ENCODE assay signal across 8 cellular contexts in the genomic region with DNA sequence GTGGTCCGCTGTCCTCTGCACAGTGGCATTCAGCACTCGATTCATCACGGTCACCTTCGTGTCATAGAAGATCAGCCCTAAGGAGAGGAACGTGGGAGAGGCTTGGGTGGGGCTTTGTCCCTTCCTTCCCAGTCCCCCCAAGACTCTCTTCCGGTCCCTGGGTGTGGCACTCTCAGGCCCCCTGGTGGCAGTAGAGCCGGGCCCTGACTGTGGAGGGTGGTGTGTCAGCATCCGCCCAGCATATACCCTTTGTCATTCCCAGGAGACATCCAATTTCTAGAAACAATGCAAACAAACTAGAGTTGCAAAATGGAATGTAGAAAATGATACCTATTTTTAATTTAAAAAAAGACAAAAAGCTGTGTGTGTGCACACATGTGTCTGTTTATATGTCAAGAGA. TPM values are rescaled to one million over a fixed set of nuclear protein-coding genes. Genes with fewer than 3 reads are reported as not detected.
DNase-seq lines count a peak whose midpoint lies in the region; ATAC-seq, FAIRE-seq and TF ChIP-seq lines count a peak whose summit lies in the region.

No MANE protein-coding gene starts in this region.

- WGBS in K562 (ENCODE audit: insufficient coverage, low coverage, missing lambda C conversion rate) = 46% methylated on average over 7 of the region's 8 CpGs

- H3K9me3 ChIP-seq in PC-9 (ENCODE audit: insufficient read depth, low read depth) (no peaks in the 10 kb centered on the region), K562 (replicated peaks; ENCODE audit: control insufficient read depth, insufficient read depth, low read depth, low read length) (no peaks in the 10 kb centered on the region), colonic mucosa (no peaks in the 10 kb centered on the region)

- no peak for TF ChIP-seq EP300 in K562 (IDR thresholded peaks at IDR 0.05; ENCODE audit: low read length)

- H3K36me3 Mint-ChIP-seq in osteocyte (ENCODE audit: unreplicated experiment) = peaks cover 17% of the 10 kb centered on the region

- H3K4me3 ChIP-seq in PC-9 (no peak overlapping the region), K562 (no peak overlapping the region), colonic mucosa (no peak overlapping the region)

- TF ChIP-seq CTCF in GM12872 (IDR thresholded peaks at IDR 0.05; ENCODE audit: insufficient read depth, low read depth, low read length) (peak; percentile 51), PC-9 (conservative IDR thresholded peaks at IDR 0.05) (peak; percentile 36; the same call in 1 of the 2 replicates), K562 (IDR thresholded peaks at IDR 0.05 in 2 of 3, conservative IDR thresholded peaks at IDR 0.05 in 1 of 3; ENCODE audit: insufficient read depth in 2 of 3, low read depth in 1 of 3, low read length in 3 of 3) (peak; percentile 75 to 85 (median 77)), osteocyte (IDR thresholded peaks at IDR 0.05) (peak; percentile 40), colonic mucosa (IDR thresholded peaks at IDR 0.05) (no peak)

- no peaks in the 10 kb centered on the region for H3K79me2 ChIP-seq in PC-9 (ENCODE audit: low read depth)
- no peaks in the 10 kb centered on the region for H3K79me2 ChIP-seq in K562 (ENCODE audit: control insufficient read depth, insufficient read depth, low read length)

- H3K4me2 ChIP-seq in PC-9 = no peak overlapping the region
- no peak overlapping the region for H3K4me2 ChIP-seq in K562 (ENCODE audit: insufficient read depth, low read length)

- H3K9me3 Mint-ChIP-seq in osteocyte (ENCODE audit: unreplicated experiment) = no peaks in the 10 kb centered on the region

- H3K4me1 Mint-ChIP-seq in osteocyte (ENCODE audit: unreplicated experiment) = peaks cover 4% of the 10 kb centered on the region

- H4K20me1 ChIP-seq in PC-9 (ENCODE audit: insufficient read depth) (no peaks in the 10 kb centered on the region; the same call in 1 of the 2 replicates), K562 (replicated peaks; ENCODE audit: control insufficient read depth, insufficient read depth, low read length) (no peaks in the 10 kb centered on the region)

- DNase-seq in PC-9 (peak in 1 of 2 experiments; percentile 43), K562 (ENCODE audit: extremely low read depth in 1 of 4, low spot score in 3 of 4) (peak; percentile 72 to 84 (median 78)), osteocyte (ENCODE audit: extremely low spot score, unreplicated experiment) (no peak), SW 1271 (lab: John Stamatoyannopoulos, UW) (no peak), colonic mucosa (no peak), DMS53 (lab: John Stamatoyannopoulos, UW) (no peak)

- H3K27ac Mint-ChIP-seq in osteocyte (ENCODE audit: unreplicated experiment) = peak overlapping the region; percentile 35

- no peaks in the 10 kb centered on the region for H3K9me2 ChIP-seq in PC-9 (ENCODE audit: insufficient read depth)

- peak; percentile 51 for FAIRE-seq in K562 (lab: Jason Lieb, UNC)

- H3K36me3 ChIP-seq in PC-9 (ENCODE audit: low read depth) (no peaks in the 10 kb centered on the region), K562 (ENCODE audit: control insufficient read depth, insufficient read depth, low read length) (peaks cover 29% of the 10 kb centered on the region), colonic mucosa (peaks cover 4% of the 10 kb centered on the region)

- TF ChIP-seq POLR2A in K562 (conservative IDR thresholded peaks at IDR 0.05) = no peak

- H2AFZ ChIP-seq in PC-9 (no peak overlapping the region), K562 (ENCODE audit: low read depth, low read length) (no peak overlapping the region; the same call in 1 of the 2 replicates)

- H3K27me3 ChIP-seq in PC-9 (ENCODE audit: insufficient read depth, low read depth) (no peaks in the 10 kb centered on the region), K562 (ENCODE audit: control insufficient read depth in 2 of 2, insufficient read depth in 2 of 2, low read length in 2 of 2) (no peaks in the 10 kb centered on the region), colonic mucosa (no peaks in the 10 kb centered on the region)

- no peaks in the 10 kb centered on the region for H3K27me3 Mint-ChIP-seq in osteocyte (ENCODE audit: unreplicated experiment)

- H3F3A ChIP-seq in PC-9 (ENCODE audit: insufficient read depth, low read depth) = no peaks in the 10 kb centered on the region

- H3K27ac ChIP-seq in PC-9 = no peak overlapping the region
- H3K27ac ChIP-seq in K562 (ENCODE audit: extremely low read depth, low read depth, low read length) = no peak overlapping the region
- H3K27ac ChIP-seq in colonic mucosa = no peak overlapping the region

- no peak overlapping the region for H3K9ac ChIP-seq in K562 (ENCODE audit: insufficient read depth in 1 of 2, low read depth in 2 of 2, low read length in 2 of 2)
- H3K9ac ChIP-seq in colonic mucosa (ENCODE audit: low read depth in 2 of 2, low read length in 2 of 2) = no peak overlapping the region

- H3K9me1 ChIP-seq in K562 (ENCODE audit: control insufficient read depth, insufficient read depth, low read length) = no peaks in the 10 kb centered on the region

- no TSS peak for BruUV-seq in PC-9 (replicated peaks; lab: Mats Ljungman, UMichigan)
- BruUV-seq in K562 (replicated peaks; lab: Mats Ljungman, UMichigan) = no TSS peak

- H3K4me3 Mint-ChIP-seq in osteocyte (ENCODE audit: unreplicated experiment) = no peak overlapping the region

- ATAC-seq in K562 (peak; percentile 96), GM18861 (IDR thresholded peaks at IDR 0.05; ENCODE audit: unreplicated experiment) (no peak)

- CTCF ChIA-PET in PC-9 (lab: Charles Lee) = no interaction called here
- CTCF ChIA-PET in K562 (lab: Yijun Ruan, JAX; ENCODE audit: low intra/inter-chr PET ratio) = no interaction called here

- H3K4me1 ChIP-seq in PC-9 (replicated peaks; ENCODE audit: insufficient read depth) = no peaks in the 10 kb centered on the region
- H3K4me1 ChIP-seq in K562 (replicated peaks in 1 of 2; ENCODE audit: control insufficient read depth in 2 of 2, insufficient read depth in 2 of 2, low read length in 2 of 2) = peaks cover 0 to 25% of the 10 kb centered on the region in 2 experiments; a peak in 2 of 5 replicates
- no peaks in the 10 kb centered on the region for H3K4me1 ChIP-seq in colonic mucosa

- peak; percentile 64 to 80 for TF ChIP-seq RAD21 in K562 (CRISPR knock-in tag; conservative IDR thresholded peaks at IDR 0.05 in 1 of 2, IDR thresholded peaks at IDR 0.05 in 1 of 2)

- POLR2A ChIA-PET in PC-9 (lab: Charles Lee; ENCODE audit: unreplicated experiment) = no interaction called here
- POLR2A ChIA-PET in K562 (lab: Yijun Ruan, JAX) = no interaction called here

- intact Hi-C loops in PC-9 (cut with micrococcal nuclease; ENCODE audit: unreplicated experiment) (no loop called here), K562 (cut with micrococcal nuclease) (loop anchor here (2.0 kb wide), 1 partner anchor 62 kb away; a partner anchor contains a TSS), colonic mucosa (cut with DNase I) (no loop called here)

- in situ Hi-C loops in K562 (cut with MboI) = no loop called here

TF ChIP-seq in K562, 482 proteins besides CTCF, POLR2A, EP300 and RAD21 (continues in another document):
- TF ChIP-seq, protein P1, sequence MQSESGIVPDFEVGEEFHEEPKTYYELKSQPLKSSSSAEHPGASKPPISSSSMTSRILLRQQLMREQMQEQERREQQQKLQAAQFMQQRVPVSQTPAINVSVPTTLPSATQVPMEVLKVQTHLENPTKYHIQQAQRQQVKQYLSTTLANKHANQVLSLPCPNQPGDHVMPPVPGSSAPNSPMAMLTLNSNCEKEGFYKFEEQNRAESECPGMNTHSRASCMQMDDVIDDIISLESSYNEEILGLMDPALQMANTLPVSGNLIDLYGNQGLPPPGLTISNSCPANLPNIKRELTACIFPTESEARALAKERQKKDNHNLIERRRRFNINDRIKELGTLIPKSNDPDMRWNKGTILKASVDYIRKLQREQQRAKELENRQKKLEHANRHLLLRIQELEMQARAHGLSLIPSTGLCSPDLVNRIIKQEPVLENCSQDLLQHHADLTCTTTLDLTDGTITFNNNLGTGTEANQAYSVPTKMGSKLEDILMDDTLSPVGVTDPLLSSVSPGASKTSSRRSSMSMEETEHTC (IDR thresholded peaks at IDR 0.05) = no peak
- TF ChIP-seq ATF1 (CRISPR knock-in tag; IDR thresholded peaks at IDR 0.05) (no peak), ATF1 (tag; IDR thresholded peaks at IDR 0.05) (no peak), KLF16 (IDR thresholded peaks at IDR 0.05) (no peak), ZNF143 (CRISPR knock-in tag; IDR thresholded peaks at IDR 0.05) (no peak), SMARCC2 (IDR thresholded peaks at IDR 0.05; ENCODE audit: low read depth) (no peak), ZNF133 (CRISPR knock-in tag; IDR thresholded peaks at IDR 0.05) (no peak), SMARCA5 (IDR thresholded peaks at IDR 0.05) (no peak), STAT5A (IDR thresholded peaks at IDR 0.05; ENCODE audit: borderline replicate concordance, low read length) (no peak), ZNF444 (CRISPR knock-in tag; IDR thresholded peaks at IDR 0.05) (no peak), ZNF695 (CRISPR knock-in tag; IDR thresholded peaks at IDR 0.05) (no peak), CC2D1A (IDR thresholded peaks at IDR 0.05) (no peak), NFIC (IDR thresholded peaks at IDR 0.05) (no peak), SETDB1 (IDR thresholded peaks at IDR 0.05; ENCODE audit: low read length) (no peak), NFIX (CRISPR knock-in tag; IDR thresholded peaks at IDR 0.05; ENCODE audit: low read depth) (no peak)

RNA-seq across cellular contexts. Expression of a gene that starts 45.0 kb away (rescaled TPM):
- total RNA-seq in PC-9 (2021) = 34.1 and 38.7 TPM in 2 replicates
- total RNA-seq in K562 (2011; cell fraction: chromatin; rRNA removed; ENCODE audit: low replicate concordance) = 60.7 and 77.3 TPM in 2 replicates
- 30.9 and 38.0 TPM in 2 replicates for total RNA-seq in K562 (2011; cell fraction: nucleolus; rRNA removed)
- 35.8 and 42.1 TPM in 2 replicates for total RNA-seq in K562 (2011; cell fraction: nucleoplasm; rRNA removed)
- 41.6 and 51.5 TPM in 2 replicates for total RNA-seq in K562 (2014; rRNA removed)
- total RNA-seq in K562 (2014; rRNA removed; fragmentation: Illumina TruSeq; extraction: Trizol) = 41.3 and 44.6 TPM in 2 replicates
- 37.9 and 41.6 TPM in 2 replicates for total RNA-seq in K562 (2015; rRNA removed; fragmentation: Illumina TruSeq; extraction: Trizol)
- 46.7 and 49.2 TPM in 2 replicates for total RNA-seq in K562 (2021)
- polyA plus RNA-seq in K562 (2011; rRNA removed) = 54.5 and 56.1 TPM in 2 replicates
- 38.9 and 51.8 TPM in 2 replicates for polyA plus RNA-seq in K562 (2011; cell fraction: cytosol; rRNA removed)
- polyA plus RNA-seq in K562 (2011; cell fraction: nucleus; rRNA removed) = 43.8 and 56.4 TPM in 2 replicates
- 45.5 and 53.6 TPM in 2 replicates for polyA plus RNA-seq in K562 (2012)
- 50.7 and 65.6 TPM in 2 replicates for polyA plus RNA-seq in K562 (2014; fragmentation: Illumina TruSeq; extraction: Trizol)
- 10 to 100 TPM; 54.5 to 85.5 TPM for polyA plus RNA-seq in K562 (2014; fragmentation: Nextera tagmentation; extraction: Ambion mirVana)
- polyA plus RNA-seq in K562 (2014; rRNA removed) = 54.5 and 56.6 TPM in 2 replicates
- polyA minus RNA-seq in K562 (2011; rRNA and poly(A)+ RNA removed) = 65.6 and 70.5 TPM in 2 replicates
- polyA minus RNA-seq in K562 (2011; cell fraction: cytosol; rRNA and poly(A)+ RNA removed) = 17.4 and 20.6 TPM in 2 replicates
- 19.5 and 33.5 TPM in 2 replicates for polyA minus RNA-seq in K562 (2011; cell fraction: nucleus; rRNA and poly(A)+ RNA removed)
- 34.8 and 38.9 TPM in 2 replicates for total RNA-seq in osteocyte
- total RNA-seq in colonic mucosa = 10 to 100 TPM; 22.8 to 37.2 TPM

Comparison
In these comparisons a context has a peak if more than half of its experiments do, and no peak if none do; other contexts are left out.
1. DNase-seq: peak in K562 (4 of 4); none in osteocyte (single experiment), SW 1271 (0 of 2), colonic mucosa (single experiment) and DMS53 (single experiment).